ENCODE assay signal across 8 cellular contexts in the genomic region with DNA sequence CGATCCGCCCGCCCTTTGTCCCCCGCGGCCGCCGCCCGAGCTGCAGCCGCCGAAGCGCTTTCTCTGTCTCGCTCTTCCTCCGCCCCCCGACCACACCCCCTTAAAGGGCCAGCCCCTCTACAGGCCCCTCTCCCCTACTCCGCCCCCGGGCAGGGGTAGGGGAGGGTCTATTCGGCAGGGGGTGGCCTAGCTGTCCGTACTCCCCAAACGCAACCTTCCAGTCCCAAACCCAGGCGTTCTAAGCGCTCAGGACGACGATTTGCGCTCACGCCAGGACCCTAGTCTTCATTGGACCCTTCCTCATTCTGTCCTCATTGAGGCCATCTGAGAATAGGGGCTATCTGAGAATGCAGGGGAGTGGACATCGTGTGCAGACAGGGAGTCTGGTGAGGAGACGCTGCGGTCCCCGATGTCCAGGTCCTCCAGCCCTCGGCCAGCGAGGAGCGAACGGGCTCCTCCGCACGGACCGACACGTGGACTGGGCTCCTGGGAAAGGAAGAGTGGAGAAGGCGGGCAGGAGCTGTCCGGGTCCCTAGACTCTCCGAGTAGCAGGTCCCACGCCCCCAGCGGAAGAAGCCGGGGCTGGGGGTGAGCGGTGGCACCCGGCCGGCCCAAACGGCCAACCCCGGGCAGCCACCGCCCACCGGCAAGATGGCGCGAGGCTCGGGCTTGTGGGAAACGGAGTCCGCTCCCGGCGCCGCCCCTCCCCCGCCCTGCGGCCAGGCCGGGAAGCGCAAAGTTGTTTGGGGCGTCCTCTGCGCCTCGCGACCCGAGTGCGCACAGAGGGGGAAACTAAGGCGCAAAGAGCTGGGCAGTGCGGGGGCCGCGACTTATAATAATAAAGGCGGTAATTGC. TPM values are rescaled to one million over a fixed set of nuclear protein-coding genes. Genes with fewer than 3 reads are reported as not detected.
DNase-seq lines count a peak whose midpoint lies in the region; ATAC-seq, FAIRE-seq and TF ChIP-seq lines count a peak whose summit lies in the region.

A gene with protein sequence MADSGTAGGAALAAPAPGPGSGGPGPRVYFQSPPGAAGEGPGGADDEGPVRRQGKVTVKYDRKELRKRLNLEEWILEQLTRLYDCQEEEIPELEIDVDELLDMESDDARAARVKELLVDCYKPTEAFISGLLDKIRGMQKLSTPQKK (minus strand): TSS at position 70 of the 855 bp plus-strand sequence. CDS start 270 bp downstream, outside the sequence.

- H3K4me1 ChIP-seq in NT2/D1 (ENCODE audit: insufficient read depth, insufficient read length) = peaks cover 46% of the 10 kb centered on the region
- H3K4me1 ChIP-seq in H1 (replicated peaks in 1 of 4; ENCODE audit: control insufficient read depth in 3 of 4, insufficient read depth in 4 of 4, low read length in 3 of 4) = peaks cover 0 to 48% (median 35%) of the 10 kb centered on the region in 4 experiments; a peak in 6 of 7 replicates

- H2BK12ac ChIP-seq in H1 (ENCODE audit: low read depth, low read length) = peak within 1 kb of the TSS; percentile 94; the same call in 1 of the 2 replicates

- no peak for ATAC-seq in GM21723 (IDR thresholded peaks at IDR 0.05; ENCODE audit: unreplicated experiment)

- DNase-seq in GM13976 (ENCODE audit: low spot score) (peak; percentile 90), HTR-8/SVneo (ENCODE audit: insufficient read length, low spot score) (peak; percentile 74), NT2/D1 (ENCODE audit: low read depth, low spot score) (no peak), H1 (ENCODE audit: low read depth in 1 of 2, low spot score in 2 of 2) (peak in 1 of 2 experiments; percentile 94), medulla oblongata (ENCODE audit: extremely low spot score) (peak; percentile 84)
- peak; percentile 59 to 66 for DNase-seq in activated CD8-positive, alpha-beta memory T cell treated with anti-CD3 and anti-CD28 coated beads for 4 hours (ENCODE audit: low read depth in 2 of 2)
- peak; percentile 70 to 77 (median 76) for DNase-seq in stimulated activated CD4-positive, alpha-beta T cell treated with anti-CD3 and anti-CD28 coated beads, TNF-alpha, amount 100 ng/mL, for 4 hours (ENCODE audit: low read depth in 3 of 3)

- H2BK15ac ChIP-seq in H1 (ENCODE audit: low read length) = peak within 1 kb of the TSS; percentile 95; the same call in 1 of the 2 replicates

- H3K4me3 ChIP-seq in NT2/D1 (ENCODE audit: insufficient read length, low read depth) = peak within 1 kb of the TSS; percentile 88
- peak within 1 kb of the TSS; percentile 56 to 99 (median 90) for H3K4me3 ChIP-seq in H1 (ENCODE audit: extremely low read depth in 1 of 4, insufficient read depth in 2 of 4, low read depth in 3 of 4, low read length in 4 of 4)

- POLR2A ChIA-PET in H1 (lab: Charles Lee; ENCODE audit: partially characterized antibody) = interaction anchor here (0.6 to 13.1 kb wide), 16 partner anchors 8 to 367 kb away, joined by 3 to 352 read pairs (median 10); a partner anchor contains a TSS

- peak within 1 kb of the TSS; percentile 79 for H4K91ac ChIP-seq in H1 (replicated peaks; ENCODE audit: insufficient read length, low read length)

- peaks cover 6 to 26% of the 10 kb centered on the region in 2 experiments; a peak in 3 of 4 replicates for H3K79me2 ChIP-seq in H1 (ENCODE audit: control insufficient read depth in 1 of 2, insufficient read depth in 2 of 2, low read length in 2 of 2)

- no peak within 1 kb of the TSS for H3K14ac ChIP-seq in H1 (ENCODE audit: insufficient read length)

- FAIRE-seq in HTR-8/SVneo (lab: Jason Lieb, UNC) (peak; percentile 28), H1 (lab: Jason Lieb, UNC) (no peak)

- H2BK20ac ChIP-seq in H1 (ENCODE audit: low read length) = 0 out of 2 replicates have a peak within 1 kb of the TSS, but pooled peaks have one; percentile 21

- H3K18ac ChIP-seq in H1 (ENCODE audit: extremely low read depth, low read length) = peak within 1 kb of the TSS; percentile 86

- peak within 1 kb of the TSS; percentile 87 for H4K8ac ChIP-seq in H1 (ENCODE audit: extremely low read depth, insufficient read depth, low read length)

- H3K36me3 ChIP-seq in NT2/D1 (ENCODE audit: insufficient read depth, insufficient read length, low read length) = peaks cover 34% of the 10 kb centered on the region
- peaks cover 0 to 17% (median 4%) of the 10 kb centered on the region in 4 experiments; a peak in 4 of 8 replicates for H3K36me3 ChIP-seq in H1 (ENCODE audit: control insufficient read depth in 2 of 4, insufficient read depth in 4 of 4, low read length in 3 of 4)

- peak within 1 kb of the TSS; percentile 73 for H3K4ac ChIP-seq in H1 (replicated peaks; ENCODE audit: insufficient read length, low read depth, low read length)

- H3K4me2 ChIP-seq in H1 (ENCODE audit: insufficient read depth in 1 of 2, low read depth in 2 of 2, low read length in 2 of 2) = peak within 1 kb of the TSS; percentile 73 to 99

- H2BK120ac ChIP-seq in H1 (replicated peaks; ENCODE audit: low read depth, low read length) = peak within 1 kb of the TSS; percentile 18

- peak within 1 kb of the TSS; percentile 96 for H3K9ac ChIP-seq in NT2/D1 (ENCODE audit: insufficient read length, low read depth)
- H3K9ac ChIP-seq in H1 (replicated peaks in 1 of 4; ENCODE audit: extremely low read depth in 1 of 4, low read depth in 3 of 4, low read length in 3 of 4) = peak within 1 kb of the TSS; percentile 66 to 74 (median 71)

- TF ChIP-seq EP300 in H1 (IDR thresholded peaks at IDR 0.05; ENCODE audit: borderline replicate concordance in 1 of 2, low read depth in 2 of 2, low read length in 2 of 2) = no peak

- H4K5ac ChIP-seq in H1 (ENCODE audit: insufficient read length, low read depth, low read length) = peak within 1 kb of the TSS; percentile 70

- peak within 1 kb of the TSS; percentile 95 for H3K56ac ChIP-seq in H1 (replicated peaks; ENCODE audit: insufficient read length, low read depth, low read length)

- in situ Hi-C loops in GM13976 (cut with MboI; ENCODE audit: low sequenced_read_pairs, unreplicated experiment) = no loop called here

- no peak within 1 kb of the TSS for H2AFZ ChIP-seq in H1 (ENCODE audit: low read length)

- peaks cover 6% of the 10 kb centered on the region for H3K79me1 ChIP-seq in H1 (ENCODE audit: low read depth, low read length)

- TF ChIP-seq RAD21 in H1 (IDR thresholded peaks at IDR 0.05 in 1 of 2, conservative IDR thresholded peaks at IDR 0.05 in 1 of 2; ENCODE audit: low read depth in 2 of 2, low read length in 2 of 2) = no peak

- no peaks in the 10 kb centered on the region for H3K27me3 ChIP-seq in NT2/D1 (ENCODE audit: insufficient read depth, insufficient read length)
- H3K27me3 ChIP-seq in H1 (replicated peaks in 1 of 4; ENCODE audit: control insufficient read depth in 3 of 4, extremely low read depth in 1 of 4, insufficient read depth in 3 of 4, low read length in 3 of 4) = no peaks in the 10 kb centered on the region

- peaks cover 20% of the 10 kb centered on the region for H3K23me2 ChIP-seq in H1 (ENCODE audit: low read depth, low read length)

- TF ChIP-seq CTCF in GM13976 (IDR thresholded peaks at IDR 0.05; ENCODE audit: borderline replicate concordance, control extremely low read depth, extremely low read depth, insufficient read depth, missing control alignments) (no peak), H1 (IDR thresholded peaks at IDR 0.05; ENCODE audit: control extremely low read depth in 1 of 3, insufficient read depth in 1 of 3, low read depth in 1 of 3, low read length in 3 of 3) (peak in 1 of 3 experiments; percentile 12; a peak in 1 of 4 replicates)

- peak within 1 kb of the TSS; percentile 61 for H3K27ac ChIP-seq in H1 (ENCODE audit: low read depth, low read length)

- no peak within 1 kb of the TSS for H3K23ac ChIP-seq in H1 (ENCODE audit: insufficient read length)

- WGBS in H1 (ENCODE audit: extremely low coverage in 1 of 2, insufficient coverage in 1 of 2, insufficient read length in 1 of 2, insufficient replicate concordance in 2 of 2, low coverage in 1 of 2, low lambda C conversion rate in 2 of 2, missing lambda C conversion rate in 1 of 2), 2 experiments = 3% methylated on average over 40 of the region's 73 CpGs; no CpG with 5 or more reads in 1 of the 2 experiments

- H4K20me1 ChIP-seq in H1 (replicated peaks in 1 of 2; ENCODE audit: control insufficient read depth in 1 of 2, insufficient read depth in 2 of 2, low read length in 2 of 2) = peaks cover 0 to 16% of the 10 kb centered on the region in 2 experiments

- peak within 1 kb of the TSS; percentile 99 for H2BK5ac ChIP-seq in H1 (ENCODE audit: low read depth, low read length)

- H2AK5ac ChIP-seq in H1 (ENCODE audit: low read depth, low read length) = peak within 1 kb of the TSS; percentile 84; the same call in 1 of the 2 replicates

- no peak for TF ChIP-seq POLR2A in H1 (IDR thresholded peaks at IDR 0.05; ENCODE audit: control extremely low read depth in 1 of 2, low read depth in 2 of 2, low read length in 2 of 2)

- H3K9me3 ChIP-seq in NT2/D1 (ENCODE audit: insufficient read depth, low read length) = no peaks in the 10 kb centered on the region
- no peaks in the 10 kb centered on the region for H3K9me3 ChIP-seq in H1 (ENCODE audit: insufficient read depth in 2 of 2, low read depth in 1 of 2, low read length in 1 of 2)

- CTCF ChIA-PET in H1 (lab: Charles Lee; ENCODE audit: partially characterized antibody) = interaction anchor here (1.1 to 10.0 kb wide), 9 partner anchors 9 to 94 kb away, joined by 3 to 102 read pairs (median 5); a partner anchor contains a TSS

TF ChIP-seq in H1, 55 proteins besides CTCF, POLR2A, EP300 and RAD21 (continues in another document):
- TF ChIP-seq RBBP5 (IDR thresholded peaks at IDR 0.05; ENCODE audit: borderline replicate concordance, low read depth, low read length) = peak; percentile 42; the same call in 1 of the 2 replicates
- TF ChIP-seq, protein P1, sequence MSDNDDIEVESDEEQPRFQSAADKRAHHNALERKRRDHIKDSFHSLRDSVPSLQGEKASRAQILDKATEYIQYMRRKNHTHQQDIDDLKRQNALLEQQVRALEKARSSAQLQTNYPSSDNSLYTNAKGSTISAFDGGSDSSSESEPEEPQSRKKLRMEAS (IDR thresholded peaks at IDR 0.05) = peak; percentile 75
- TF ChIP-seq SP1 (IDR thresholded peaks at IDR 0.05; ENCODE audit: low read depth, low read length) = peak; percentile 41; the same call in 1 of the 2 replicates
- TF ChIP-seq NANOG (IDR thresholded peaks at IDR 0.05; ENCODE audit: insufficient read depth, low read depth, low read length, poor library complexity, severe bottlenecking) = no peak
- TF ChIP-seq TCF12 (IDR thresholded peaks at IDR 0.05; ENCODE audit: low read depth, low read length) = no peak

RNA-seq across cellular contexts. Expression of the gene that starts here (rescaled TPM):
- 418 and 419 TPM in 2 replicates for total RNA-seq in H1 (2021; fragmentation: NEBNext Ultra II Directional; extraction: Animal tissue kit (Norgen Biotek cat#: 25700))
- polyA plus RNA-seq in H1 (2011; rRNA removed) = 265 and 351 TPM in 2 replicates
- 355 TPM for polyA plus RNA-seq in H1 (2011; cell fraction: cytosol; rRNA removed)
- polyA plus RNA-seq in H1 (2011; cell fraction: nucleus; rRNA removed) = 372 TPM
- 364 to 529 TPM (median 400 TPM) in 4 replicates for polyA plus RNA-seq in H1 (2012, experiment 1 of 2)
- polyA plus RNA-seq in H1 (2012, experiment 2 of 2) = 509 TPM
- 524 TPM for polyA plus RNA-seq in H1 (2013, experiment 1 of 2)
- polyA plus RNA-seq in H1 (2013, experiment 2 of 2) = 516 TPM
- polyA minus RNA-seq in H1 (2011; rRNA and poly(A)+ RNA removed) = 47.0 and 71.7 TPM in 2 replicates
- polyA minus RNA-seq in H1 (2011; cell fraction: cytosol; rRNA and poly(A)+ RNA removed) = 102 TPM
- 71.7 TPM for polyA minus RNA-seq in H1 (2011; cell fraction: nucleus; rRNA and poly(A)+ RNA removed)
